9 cellular contexts compared by ENCODE assay signal in the genomic region with DNA sequence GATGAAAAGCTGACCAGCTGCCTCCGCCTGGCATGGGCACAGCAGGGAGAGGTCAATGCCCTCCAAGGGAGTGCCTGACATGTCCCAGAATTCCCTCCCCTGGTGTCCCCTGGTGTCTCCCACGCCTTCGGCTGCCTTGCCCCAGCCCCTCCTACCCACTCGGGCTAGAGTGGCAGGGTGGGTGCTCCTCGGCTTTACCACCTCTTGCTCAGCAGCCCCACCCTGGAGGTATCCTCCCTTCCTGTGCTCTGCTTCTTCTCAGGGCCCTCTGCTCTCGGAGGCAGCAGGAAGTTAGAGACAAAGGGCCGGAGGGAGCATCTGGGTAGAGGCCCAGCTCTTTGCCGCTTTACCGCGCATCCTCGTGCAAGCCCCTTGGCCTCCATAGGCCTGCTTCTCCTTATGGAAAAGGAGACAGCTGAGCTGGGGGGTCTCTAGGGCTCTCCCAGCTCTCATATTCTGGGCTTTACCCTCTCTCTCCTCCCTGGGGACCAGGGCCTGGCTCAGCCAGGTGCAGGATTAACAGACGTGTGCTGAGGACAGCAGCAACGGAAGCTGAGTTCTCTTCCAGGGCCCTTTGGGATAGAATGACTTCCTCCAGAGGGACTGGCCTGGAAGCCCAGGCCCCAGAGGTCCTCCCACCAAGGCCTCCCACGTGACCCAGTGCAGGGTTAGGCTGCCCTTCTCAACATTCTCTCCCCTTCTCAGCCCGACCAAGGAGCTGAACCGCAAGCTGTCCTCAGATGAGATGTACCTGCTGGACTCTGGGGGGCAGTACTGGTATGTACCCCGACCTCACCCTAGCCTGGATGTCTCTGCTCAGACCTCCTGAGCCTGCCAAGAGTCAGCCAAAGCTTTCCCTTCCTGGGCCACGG. TPM values are rescaled to one million over a fixed set of nuclear protein-coding genes. Genes with fewer than 3 reads are reported as not detected.
DNase-seq lines count a peak whose midpoint lies in the region; ATAC-seq lines count a peak whose summit lies in the region.
"Had no signal": no experiment of that assay in that cellular context is flagged by ENCODE, and none has a peak within 500 bp of the region (broad histone marks: within the 10 kb centered on the region; RNA-seq: fewer than 3 reads in every experiment).

No MANE protein-coding gene starts in this region.

- no peak for DNase-seq in activated T-cell treated with anti-CD3 and anti-CD28 coated beads, Interleukin-2, amount 50 U/mL, for 4 hours
- DNase-seq in activated T-cell treated with anti-CD3 and anti-CD28 coated beads for 4 hours (no peak), AG08395 (ENCODE audit: low spot score) (no peak), hypothalamus (lab: John Stamatoyannopoulos, UW) (no peak), NCI-H1105 (lab: John Stamatoyannopoulos, UW) (no peak)
- DNase-seq in activated naive CD4-positive, alpha-beta T cell treated with anti-CD3 and anti-CD28 coated beads, Interleukin-2, amount 50 U/mL, for 16 hours = peak; percentile 22
- no peak for DNase-seq in stimulated activated naive B cell treated with anti-CD40 and anti-IgM and Interleukin-4, amounts not matched to agents 10 μg/mL and 1 μg/mL and 100 μg/mL, for 72 hours
- DNase-seq: NCI-H526 treated with DMSO at 0.1 percent for 48 hours had no signal

- H3K36me3 Mint-ChIP-seq in activated T-cell treated with anti-CD3 and anti-CD28 coated beads, Interleukin-2, amount 50 U/mL, for 4 hours (ENCODE audit: insufficient read depth) = no peaks in the 10 kb centered on the region
- H3K36me3 Mint-ChIP-seq in IgD-negative memory B cell = no peaks in the 10 kb centered on the region
- H3K36me3 Mint-ChIP-seq in stimulated activated naive B cell treated with anti-CD40 and anti-IgM and Interleukin-4, amounts not matched to agents 10 μg/mL and 1 μg/mL and 100 μg/mL, for 72 hours = no peaks in the 10 kb centered on the region

- peak; percentile 20 to 39 for ATAC-seq in activated T-cell treated with anti-CD3 and anti-CD28 coated beads, Interleukin-2, amount 50 U/mL, for 4 hours
- ATAC-seq in stimulated activated naive B cell treated with anti-CD40 and anti-IgM and Interleukin-4, amounts not matched to agents 10 μg/mL and 1 μg/mL and 100 μg/mL, for 72 hours (replicated peaks) = peak; percentile 17 to 33

- peaks cover 68% of the 10 kb centered on the region for H3K4me1 Mint-ChIP-seq in activated T-cell treated with anti-CD3 and anti-CD28 coated beads, Interleukin-2, amount 50 U/mL, for 4 hours (ENCODE audit: low read depth)
- peaks cover 24 to 42% (median 28%) of the 10 kb centered on the region in 3 donors for H3K4me1 Mint-ChIP-seq in IgD-negative memory B cell
- peaks cover 48 to 65% of the 10 kb centered on the region in 2 donors for H3K4me1 Mint-ChIP-seq in stimulated activated naive B cell treated with anti-CD40 and anti-IgM and Interleukin-4, amounts not matched to agents 10 μg/mL and 1 μg/mL and 100 μg/mL, for 72 hours

- H3K27me3 Mint-ChIP-seq in activated T-cell treated with anti-CD3 and anti-CD28 coated beads, Interleukin-2, amount 50 U/mL, for 4 hours (ENCODE audit: low read depth) = no peaks in the 10 kb centered on the region
- H3K27me3 Mint-ChIP-seq in IgD-negative memory B cell = peaks cover 3% of the 10 kb centered on the region
- no peaks in the 10 kb centered on the region for H3K27me3 Mint-ChIP-seq in stimulated activated naive B cell treated with anti-CD40 and anti-IgM and Interleukin-4, amounts not matched to agents 10 μg/mL and 1 μg/mL and 100 μg/mL, for 72 hours

- no peaks in the 10 kb centered on the region for H3K9me3 Mint-ChIP-seq in activated T-cell treated with anti-CD3 and anti-CD28 coated beads, Interleukin-2, amount 50 U/mL, for 4 hours
- H3K9me3 Mint-ChIP-seq in IgD-negative memory B cell = no peaks in the 10 kb centered on the region
- no peaks in the 10 kb centered on the region for H3K9me3 Mint-ChIP-seq in stimulated activated naive B cell treated with anti-CD40 and anti-IgM and Interleukin-4, amounts not matched to agents 10 μg/mL and 1 μg/mL and 100 μg/mL, for 72 hours

- H3K4me3 Mint-ChIP-seq in activated T-cell treated with anti-CD3 and anti-CD28 coated beads, Interleukin-2, amount 50 U/mL, for 4 hours = peak overlapping the region; percentile 33
- peak overlapping the region in 3 of 4 donors; percentile 12 to 81 (median 53) for H3K4me3 Mint-ChIP-seq in IgD-negative memory B cell
- peak overlapping the region; percentile 56 to 64 for H3K4me3 Mint-ChIP-seq in stimulated activated naive B cell treated with anti-CD40 and anti-IgM and Interleukin-4, amounts not matched to agents 10 μg/mL and 1 μg/mL and 100 μg/mL, for 72 hours

- peak overlapping the region; percentile 10 to 73 (median 36) for H3K27ac Mint-ChIP-seq in IgD-negative memory B cell
- peak overlapping the region; percentile 85 for H3K27ac Mint-ChIP-seq in stimulated activated naive B cell treated with anti-CD40 and anti-IgM and Interleukin-4, amounts not matched to agents 10 μg/mL and 1 μg/mL and 100 μg/mL, for 72 hours

RNA-seq across cellular contexts. Expression of gene XPNPEP2, which starts 17.2 kb away (rescaled TPM):
- under 1 TPM; 0.05 to 0.13 (median 0.08) TPM for total RNA-seq in activated T-cell treated with anti-CD3 and anti-CD28 coated beads, Interleukin-2, amount 50 U/mL, for 4 hours
- polyA plus RNA-seq in IgD-negative memory B cell = 0.26 TPM

RNA-seq across cellular contexts. Expression of gene SASH3, which starts 23.7 kb away (rescaled TPM):
- 100 to 1,000 TPM in 2 of 3 donors, 10 to 100 TPM in 1; 92.5 to 114 (median 108) TPM for total RNA-seq in activated T-cell treated with anti-CD3 and anti-CD28 coated beads, Interleukin-2, amount 50 U/mL, for 4 hours
- 203 TPM for polyA plus RNA-seq in IgD-negative memory B cell
